11 cellular contexts compared by ENCODE assay signal in genomic region chr3:71456155-71456554, GRCh38.
DNase-seq lines count a peak whose midpoint lies in the region; ATAC-seq, FAIRE-seq and TF ChIP-seq lines count a peak whose summit lies in the region.
"Had no signal": no experiment of that assay in that cellular context is flagged by ENCODE, and none has a peak within 500 bp of the region (broad histone marks: within the 10 kb centered on the region; RNA-seq: fewer than 3 reads in every experiment).

No MANE protein-coding gene starts in this region.

- no peak for FAIRE-seq in keratinocyte (lab: Jason Lieb, UNC)

- no peaks in the 10 kb centered on the region for H3K79me2 ChIP-seq in keratinocyte (ENCODE audit: control insufficient read depth, insufficient read depth, low read length)

- peaks cover 76% of the 10 kb centered on the region for H3K4me1 Mint-ChIP-seq in T-helper 2 cell treated with Interferon-gamma antibody and Interleukin-4, amounts not matched to agents 5 μg/mL and 100 μg/mL, for 36 hours (ENCODE audit: low read depth)

- no peaks in the 10 kb centered on the region for H3K36me3 ChIP-seq in keratinocyte (ENCODE audit: control insufficient read depth in 2 of 2, extremely low read depth in 1 of 2, insufficient read depth in 2 of 2, low read length in 2 of 2)
- no peaks in the 10 kb centered on the region for H3K36me3 ChIP-seq in HAP-1 (replicated peaks)

- dilution Hi-C loops in keratinocyte (cut with MboI; ENCODE audit: extremely low pct_ligation_motif_present, low sequenced_read_pairs) = no loop called here

- H3K9me1 ChIP-seq in keratinocyte (ENCODE audit: control insufficient read depth, extremely low read depth, insufficient read depth, low read length) = no peaks in the 10 kb centered on the region

- no peak overlapping the region for H3K27ac ChIP-seq in keratinocyte (ENCODE audit: control insufficient read depth, insufficient read depth, low read length)

- H3K27me3 Mint-ChIP-seq in T-helper 2 cell treated with Interferon-gamma antibody and Interleukin-4, amounts not matched to agents 5 μg/mL and 100 μg/mL, for 36 hours (ENCODE audit: low read depth) = no peaks in the 10 kb centered on the region

- peak overlapping the region; percentile 89 for H3K27ac Mint-ChIP-seq in T-helper 2 cell treated with Interferon-gamma antibody and Interleukin-4, amounts not matched to agents 5 μg/mL and 100 μg/mL, for 36 hours

- no peaks in the 10 kb centered on the region for H4K20me1 ChIP-seq in keratinocyte (ENCODE audit: control insufficient read depth, extremely low read depth, insufficient read depth, low read length)

- peak overlapping the region; percentile 32 for H2AFZ ChIP-seq in keratinocyte (ENCODE audit: control insufficient read depth, low read length)

- DNase-seq in AML-193 (lab: John Stamatoyannopoulos, UW) (peak; percentile 64 to 72), keratinocyte (ENCODE audit: low read depth, low spot score) (no peak), HAP-1 (ENCODE audit: low spot score in 2 of 2) (no peak)
- DNase-seq in T-helper 2 cell treated with Interferon-gamma antibody and Interleukin-4, amounts not matched to agents 5 μg/mL and 100 μg/mL, for 36 hours (ENCODE audit: low spot score) = no peak
- DNase-seq: activated CD4-positive, alpha-beta T cell treated with anti-CD3 and anti-CD28 coated beads, Interleukin-2, amount 50 U/mL, for 1 hour; NCI-H345; stimulated activated CD4-positive, alpha-beta T cell treated with anti-CD3 and anti-CD28 coated beads, Interleukin-4, amount 100 ng/mL, for 1 hour had no signal

- H3K4me2 ChIP-seq in keratinocyte (ENCODE audit: control insufficient read depth, extremely low read depth, insufficient read depth, low read depth, low read length) = no peak overlapping the region

- peak overlapping the region; percentile 70 for H3K4me3 Mint-ChIP-seq in T-helper 2 cell treated with Interferon-gamma antibody and Interleukin-4, amounts not matched to agents 5 μg/mL and 100 μg/mL, for 36 hours

- no peaks in the 10 kb centered on the region for H3K4me1 ChIP-seq in keratinocyte (ENCODE audit: control insufficient read depth, extremely low read depth, insufficient read depth, low read length)
- peaks cover 10% of the 10 kb centered on the region for H3K4me1 ChIP-seq in HAP-1

- H3K9me3 ChIP-seq in keratinocyte (ENCODE audit: control insufficient read depth, low read depth, low read length) (no peaks in the 10 kb centered on the region), HAP-1 (no peaks in the 10 kb centered on the region)

- H3K9ac ChIP-seq in keratinocyte (ENCODE audit: control insufficient read depth, extremely low read depth, insufficient read depth, low read length) = no peak overlapping the region

- peak; percentile 57 for ATAC-seq in GM21619 (IDR thresholded peaks at IDR 0.05; ENCODE audit: unreplicated experiment)
- no peak for ATAC-seq in GM19455 (IDR thresholded peaks at IDR 0.05; ENCODE audit: unreplicated experiment)
- no peak for ATAC-seq in HG02763 (IDR thresholded peaks at IDR 0.05; ENCODE audit: unreplicated experiment)
- ATAC-seq in GM19467 (IDR thresholded peaks at IDR 0.05; ENCODE audit: unreplicated experiment) = no peak

- H3K9me3 Mint-ChIP-seq in T-helper 2 cell treated with Interferon-gamma antibody and Interleukin-4, amounts not matched to agents 5 μg/mL and 100 μg/mL, for 36 hours = no peaks in the 10 kb centered on the region

- no peak for TF ChIP-seq CTCF in keratinocyte (optimal IDR thresholded peaks at IDR 0.05 in 1 of 3, IDR thresholded peaks at IDR 0.05 in 1 of 3, conservative IDR thresholded peaks at IDR 0.05 in 1 of 3; ENCODE audit: extremely low read depth in 1 of 3, insufficient read depth in 2 of 3, low read length in 3 of 3)

- H3K4me3 ChIP-seq in keratinocyte (ENCODE audit: control insufficient read depth in 2 of 3, extremely low read depth in 1 of 3, insufficient read depth in 2 of 3, low read depth in 1 of 3, low read length in 3 of 3) = no peak overlapping the region
- H3K4me3 ChIP-seq in HAP-1 = no peak overlapping the region

- peaks cover 15% of the 10 kb centered on the region for H3K36me3 Mint-ChIP-seq in T-helper 2 cell treated with Interferon-gamma antibody and Interleukin-4, amounts not matched to agents 5 μg/mL and 100 μg/mL, for 36 hours (ENCODE audit: low read depth)

- in situ Hi-C loops in HAP-1 (cut with MboI; ENCODE audit: low sequenced_read_pairs) = no loop called here

- no peaks in the 10 kb centered on the region for H3K27me3 ChIP-seq in keratinocyte (ENCODE audit: control insufficient read depth, extremely low read depth, insufficient read depth, low read length)
- H3K27me3 ChIP-seq in HAP-1 (ENCODE audit: low read depth) = no peaks in the 10 kb centered on the region

Comparison
In these comparisons a context has a peak if more than half of its experiments do, and no peak if none do; other contexts are left out.
1. DNase-seq: peak in AML-193 (2 of 2); none in T-helper 2 cell treated with Interferon-gamma antibody and Interleukin-4, amounts not matched to agents 5 μg/mL and 100 μg/mL, for 36 hours (single experiment), keratinocyte (single experiment) and HAP-1 (0 of 2).